In genomic region chr12:12492547-12492946, GRCh38 we compare ENCODE assay signal across 9 cellular contexts.
"Had no signal": no experiment of that assay in that cellular context is flagged by ENCODE, and none has a peak within 500 bp of the region (broad histone marks: within the 10 kb centered on the region; RNA-seq: fewer than 3 reads in every experiment).

No MANE protein-coding gene starts in this region.

- H3K4me1 Mint-ChIP-seq: IgD-negative memory B cell had no signal

- H3K27me3 Mint-ChIP-seq: IgD-negative memory B cell had no signal

- H2AFZ ChIP-seq: GM23248 had no signal

- H3K9ac ChIP-seq: GM23248 had no signal

- H3K27ac Mint-ChIP-seq: IgD-negative memory B cell had no signal

- H3K27ac ChIP-seq: GM23248, HL-60 had no signal

- DNase-seq: GM23248, GOT3, H7, KG1 had no signal

- H3K9me3 Mint-ChIP-seq: IgD-negative memory B cell had no signal

- H3K4me3 ChIP-seq: GM23248, HAP-1 had no signal

- H3K4me3 Mint-ChIP-seq: IgD-negative memory B cell had no signal

- FAIRE-seq: HepG2 had no signal

- H3K36me3 Mint-ChIP-seq: IgD-negative memory B cell had no signal

- H3K9me3 ChIP-seq: HAP-1 had no signal

- ATAC-seq: HCT116, HepG2 had no signal
